In the genomic region with DNA sequence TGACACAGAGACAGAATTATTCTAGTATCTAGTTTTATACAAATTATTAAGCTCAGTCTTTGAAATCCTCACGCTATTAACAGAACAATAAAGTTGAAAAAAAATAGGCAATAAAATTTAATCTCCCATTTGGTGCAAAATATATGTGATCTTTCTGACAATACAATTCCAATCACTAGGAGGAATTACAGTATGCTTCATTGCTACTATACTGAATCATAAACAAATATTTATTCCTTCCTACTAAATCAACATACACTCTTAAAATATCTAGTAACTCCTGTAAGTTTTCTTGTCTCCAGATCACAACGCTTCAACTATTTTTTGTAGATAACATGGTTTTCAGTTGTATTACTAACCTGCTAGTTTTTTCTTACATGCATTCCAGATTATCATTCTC, we compare ENCODE assay signal across 27 cellular contexts.
"Had no signal": no experiment of that assay in that cellular context is flagged by ENCODE, and none has a peak within 500 bp of the region (broad histone marks: within the 10 kb centered on the region; RNA-seq: fewer than 3 reads in every experiment).

No MANE protein-coding gene starts in this region.

- FAIRE-seq: endometrium, endothelial cell of umbilical vein, frontal cortex had no signal

- H3K9me3 ChIP-seq: colonic mucosa, esophagus muscularis mucosa, esophagus squamous epithelium, gastrocnemius medialis, gastroesophageal sphincter, heart left ventricle, heart right ventricle had no signal

- DNase-seq: colonic mucosa; cortex of kidney; dermis blood vessel endothelial cell; dorsolateral prefrontal cortex; effector CD4-positive, alpha-beta T cell; effector CD8-positive, alpha-beta T cell; effector memory CD4-positive, alpha-beta T cell; effector memory CD8-positive, alpha-beta T cell; endodermal cell; erythroblast; esophagus squamous epithelium; foreskin fibroblast; foreskin keratinocyte; foreskin melanocyte; gastrocnemius medialis; glutamatergic neuron; head of caudate nucleus; heart left ventricle; heart right ventricle had no signal

- H3K4me3 ChIP-seq: colonic mucosa, coronary artery, dorsolateral prefrontal cortex, esophagus muscularis mucosa, esophagus squamous epithelium, gastrocnemius medialis, gastroesophageal sphincter, heart left ventricle, heart right ventricle had no signal

- H3K4me1 ChIP-seq: colonic mucosa, esophagus muscularis mucosa, esophagus squamous epithelium, foreskin keratinocyte, gastrocnemius medialis, gastroesophageal sphincter, heart left ventricle, heart right ventricle had no signal

- H3K27ac ChIP-seq: colonic mucosa, coronary artery, dorsolateral prefrontal cortex, epithelial cell of prostate, esophagus muscularis mucosa, esophagus squamous epithelium, foreskin keratinocyte, gastrocnemius medialis, gastroesophageal sphincter, heart left ventricle, heart right ventricle had no signal

- H3K27me3 ChIP-seq: colonic mucosa, dorsolateral prefrontal cortex, esophagus muscularis mucosa, esophagus squamous epithelium, foreskin keratinocyte, gastrocnemius medialis, gastroesophageal sphincter, heart left ventricle, heart right ventricle had no signal

- ATAC-seq: effector memory CD8-positive, alpha-beta T cell; esophagus mucosa; foreskin keratinocyte; gastrocnemius medialis; gastroesophageal sphincter; heart left ventricle; heart right ventricle had no signal

- H3K36me3 ChIP-seq: colonic mucosa had no signal
